28 cellular contexts compared by ENCODE assay signal in genomic region chr6:148445116-148445515, GRCh38.
A peak's percentile ranks its signal among the peaks of the same experiment; 100 is the strongest.
DNase-seq lines count a peak whose midpoint lies in the region; ATAC-seq and TF ChIP-seq lines count a peak whose summit lies in the region.
"Had no signal": no experiment of that assay in that cellular context is flagged by ENCODE, and none has a peak within 500 bp of the region (broad histone marks: within the 10 kb centered on the region; RNA-seq: fewer than 3 reads in every experiment).

No MANE protein-coding gene starts in this region.

- no peaks in the 10 kb centered on the region for H3K9me3 ChIP-seq in SJSA1 (replicated peaks)
- H3K9me3 ChIP-seq: ascending aorta; BLaER1 treated with 17β-estradiol and CSF1 and Interleukin-3, amounts not matched to agents 10 nM and 100 nM; neutrophil; suprapubic skin had no signal

- H3K27me3 Mint-ChIP-seq in GM23338 (ENCODE audit: insufficient read depth, low read depth, poor library complexity) (peaks cover 5% of the 10 kb centered on the region), osteocyte (ENCODE audit: unreplicated experiment) (no peaks in the 10 kb centered on the region)
- peaks cover 27 to 38% of the 10 kb centered on the region in 2 donors for H3K27me3 Mint-ChIP-seq in stimulated activated naive B cell treated with anti-CD40 and anti-IgM and Interleukin-4, amounts not matched to agents 10 μg/mL and 1 μg/mL and 100 μg/mL, for 72 hours

- H3K9me2 ChIP-seq in GM23338 (ENCODE audit: insufficient read depth), result no peaks in the 10 kb centered on the region

- H3K4me3 Mint-ChIP-seq in GM23338 (no peak overlapping the region), osteocyte (ENCODE audit: unreplicated experiment) (no peak overlapping the region)
- no peak overlapping the region for H3K4me3 Mint-ChIP-seq in stimulated activated naive B cell treated with anti-CD40 and anti-IgM and Interleukin-4, amounts not matched to agents 10 μg/mL and 1 μg/mL and 100 μg/mL, for 72 hours
- H3K4me3 Mint-ChIP-seq: activated CD4-positive, alpha-beta memory T cell treated with anti-CD3 and anti-CD28 coated beads, Interleukin-2, amount 10 ng/mL, durations not matched to agents 7 days and 5 days; activated naive CD8-positive, alpha-beta T cell treated with anti-CD3 and anti-CD28 coated beads for 36 hours; stimulated activated effector memory CD8-positive, alpha-beta T cell treated with anti-CD3 and anti-CD28 coated beads, Interleukin-12 subunit alpha, Interleukin-12 subunit beta, amount 100 ng/mL, for 72 hours; T-cell had no signal

- H3K9me3 Mint-ChIP-seq in GM23338, result no peaks in the 10 kb centered on the region
- H3K9me3 Mint-ChIP-seq in osteocyte (ENCODE audit: unreplicated experiment), result no peaks in the 10 kb centered on the region
- H3K9me3 Mint-ChIP-seq in stimulated activated naive B cell treated with anti-CD40 and anti-IgM and Interleukin-4, amounts not matched to agents 10 μg/mL and 1 μg/mL and 100 μg/mL, for 72 hours, result no peaks in the 10 kb centered on the region
- H3K9me3 Mint-ChIP-seq: activated CD4-positive, alpha-beta memory T cell treated with anti-CD3 and anti-CD28 coated beads, Interleukin-2, amount 10 ng/mL, durations not matched to agents 7 days and 5 days; activated naive CD8-positive, alpha-beta T cell treated with anti-CD3 and anti-CD28 coated beads for 36 hours; stimulated activated effector memory CD8-positive, alpha-beta T cell treated with anti-CD3 and anti-CD28 coated beads, Interleukin-12 subunit alpha, Interleukin-12 subunit beta, amount 100 ng/mL, for 72 hours; T-cell had no signal

- H3K27ac ChIP-seq in GM23338 (ENCODE audit: low read depth) (peak overlapping the region; percentile 35; the same call in 1 of the 2 replicates), SJSA1 (0 out of 2 replicates have a peak overlapping the region, but pooled peaks have one; percentile 15), epithelial cell of prostate (peak overlapping the region; percentile 63)
- H3K27ac ChIP-seq: BLaER1 treated with 17β-estradiol and CSF1 and Interleukin-3, amounts not matched to agents 10 nM and 100 nM; neutrophil; suprapubic skin had no signal

- H3K4me2 ChIP-seq in GM23338, result 0 out of 2 replicates have a peak overlapping the region, but pooled peaks have one; percentile 38
- H3K4me2 ChIP-seq: BLaER1 treated with 17β-estradiol and CSF1 and Interleukin-3, amounts not matched to agents 10 nM and 100 nM had no signal

- no peak for ATAC-seq in GM23338
- no peak for ATAC-seq in stimulated activated naive B cell treated with anti-CD40 and anti-IgM and Interleukin-4, amounts not matched to agents 10 μg/mL and 1 μg/mL and 100 μg/mL, for 72 hours (replicated peaks)
- ATAC-seq: activated CD4-positive, CD25-positive, alpha-beta regulatory T cell treated with anti-CD3 and anti-CD28 coated beads, Interleukin-2, amount 50 U/mL, for 24 hours; GM12878; stimulated activated effector memory CD8-positive, alpha-beta T cell treated with anti-CD3 and anti-CD28 coated beads, Interleukin-12 subunit alpha, Interleukin-12 subunit beta, amount 100 ng/mL, for 72 hours; T-cell had no signal

- intact Hi-C loops in head of caudate nucleus (cut with DNase I), result no loop called here

- H3K4me3 ChIP-seq in GM23338 (no peak overlapping the region), SJSA1 (no peak overlapping the region)
- H3K4me3 ChIP-seq: ascending aorta; BLaER1 treated with 17β-estradiol and CSF1 and Interleukin-3, amounts not matched to agents 10 nM and 100 nM; GM12878; suprapubic skin had no signal

- H3K36me3 ChIP-seq in GM23338 (ENCODE audit: insufficient read depth) (no peaks in the 10 kb centered on the region), SJSA1 (no peaks in the 10 kb centered on the region)
- H3K36me3 ChIP-seq: neutrophil had no signal

- H3F3A ChIP-seq in GM23338 (replicated peaks; ENCODE audit: low read depth), result no peaks in the 10 kb centered on the region

- no peaks in the 10 kb centered on the region for H3K27me3 ChIP-seq in GM23338 (ENCODE audit: insufficient read depth)
- H3K27me3 ChIP-seq in SJSA1 (replicated peaks), result no peaks in the 10 kb centered on the region
- H3K27me3 ChIP-seq: ascending aorta, suprapubic skin had no signal

- no peaks in the 10 kb centered on the region for H3K79me2 ChIP-seq in GM23338 (replicated peaks; ENCODE audit: insufficient read depth)

- TF ChIP-seq CTCF in GM23338 (conservative IDR thresholded peaks at IDR 0.05; ENCODE audit: low read depth in 2 of 2), result no peak
- TF ChIP-seq CTCF in osteocyte (IDR thresholded peaks at IDR 0.05), result no peak

- no peak overlapping the region for H2AFZ ChIP-seq in GM23338

- H3K36me3 Mint-ChIP-seq in GM23338 (ENCODE audit: low read depth), result peaks cover 3% of the 10 kb centered on the region
- H3K36me3 Mint-ChIP-seq in osteocyte (ENCODE audit: unreplicated experiment), result peaks cover 18% of the 10 kb centered on the region
- H3K36me3 Mint-ChIP-seq in stimulated activated naive B cell treated with anti-CD40 and anti-IgM and Interleukin-4, amounts not matched to agents 10 μg/mL and 1 μg/mL and 100 μg/mL, for 72 hours, result no peaks in the 10 kb centered on the region
- H3K36me3 Mint-ChIP-seq: activated naive CD8-positive, alpha-beta T cell treated with anti-CD3 and anti-CD28 coated beads for 36 hours; stimulated activated effector memory CD8-positive, alpha-beta T cell treated with anti-CD3 and anti-CD28 coated beads, Interleukin-12 subunit alpha, Interleukin-12 subunit beta, amount 100 ng/mL, for 72 hours; T-cell had no signal

- peaks cover 63% of the 10 kb centered on the region for H3K4me1 Mint-ChIP-seq in GM23338
- H3K4me1 Mint-ChIP-seq in osteocyte (ENCODE audit: unreplicated experiment), result peaks cover 62% of the 10 kb centered on the region
- H3K4me1 Mint-ChIP-seq in stimulated activated naive B cell treated with anti-CD40 and anti-IgM and Interleukin-4, amounts not matched to agents 10 μg/mL and 1 μg/mL and 100 μg/mL, for 72 hours, result peaks cover 15 to 17% of the 10 kb centered on the region in 2 donors

- DNase-seq in GM23338 (ENCODE audit: low spot score), result no peak
- DNase-seq in SJSA1 (ENCODE audit: low read depth in 1 of 2, low spot score in 2 of 2), result no peak
- no peak for DNase-seq in epithelial cell of prostate (ENCODE audit: low read depth, low spot score)
- no peak for DNase-seq in osteocyte (ENCODE audit: extremely low spot score, unreplicated experiment)
- DNase-seq in stimulated activated naive B cell treated with anti-CD40 and anti-IgM and Interleukin-4, amounts not matched to agents 10 μg/mL and 1 μg/mL and 100 μg/mL, for 72 hours, result no peak
- no peak for DNase-seq in NCI-H1105 (lab: John Stamatoyannopoulos, UW)
- DNase-seq in head of caudate nucleus, result no peak
- no peak for DNase-seq in NCI-H128 (lab: John Stamatoyannopoulos, UW; ENCODE audit: unreplicated experiment)
- DNase-seq: activated CD4-positive, alpha-beta memory T cell treated with anti-CD3 and anti-CD28 coated beads, Interleukin-2, amount 10 ng/mL, durations not matched to agents 7 days and 5 days; activated naive CD8-positive, alpha-beta T cell treated with anti-CD3 and anti-CD28 coated beads for 36 hours; COR-L47; DMS79 treated with DMSO at 0.1 percent for 48 hours; effector CD4-positive, alpha-beta T cell; kidney glomerular epithelial cell; NCI-H1105 treated with DMSO at 0.1 percent for 48 hours; NCI-H2081 treated with DMSO at 0.1 percent for 48 hours; NCI-H345; NCI-H774; SHP77 treated with DMSO at 0.1 percent for 48 hours; small intestine; T-cell had no signal

- no peaks in the 10 kb centered on the region for H4K20me1 ChIP-seq in GM23338 (replicated peaks; ENCODE audit: insufficient read depth)
- H4K20me1 ChIP-seq: BLaER1 treated with 17β-estradiol and CSF1 and Interleukin-3, amounts not matched to agents 10 nM and 100 nM had no signal

- H3K4me1 ChIP-seq in GM23338 (ENCODE audit: insufficient read depth) (peaks cover 45% of the 10 kb centered on the region), SJSA1 (replicated peaks) (peaks cover 56% of the 10 kb centered on the region)

- H3K27ac Mint-ChIP-seq in GM23338 (no peak overlapping the region), osteocyte (ENCODE audit: unreplicated experiment) (peak overlapping the region; percentile 75)
- no peak overlapping the region for H3K27ac Mint-ChIP-seq in stimulated activated naive B cell treated with anti-CD40 and anti-IgM and Interleukin-4, amounts not matched to agents 10 μg/mL and 1 μg/mL and 100 μg/mL, for 72 hours
- H3K27ac Mint-ChIP-seq: activated CD4-positive, alpha-beta memory T cell treated with anti-CD3 and anti-CD28 coated beads, Interleukin-2, amount 10 ng/mL, durations not matched to agents 7 days and 5 days; activated naive CD8-positive, alpha-beta T cell treated with anti-CD3 and anti-CD28 coated beads for 36 hours; stimulated activated effector memory CD8-positive, alpha-beta T cell treated with anti-CD3 and anti-CD28 coated beads, Interleukin-12 subunit alpha, Interleukin-12 subunit beta, amount 100 ng/mL, for 72 hours; T-cell had no signal

TF ChIP-seq in GM23338, 12 proteins besides CTCF, POLR2A, EP300 and RAD21 (continues in another document):
- no peak for TF ChIP-seq ETS1 (IDR thresholded peaks at IDR 0.05)
- no peak for TF ChIP-seq POLR2AphosphoS5 (IDR thresholded peaks at IDR 0.05; ENCODE audit: low read depth)
- no peak for TF ChIP-seq ZNF331 (CRISPR knock-in tag; IDR thresholded peaks at IDR 0.05; ENCODE audit: low read depth)
- TF ChIP-seq ZNF114 (CRISPR knock-in tag; IDR thresholded peaks at IDR 0.05), result no peak
- no peak for TF ChIP-seq EZH2 (IDR thresholded peaks at IDR 0.05; ENCODE audit: low read depth, unreplicated experiment)
- TF ChIP-seq STAT1 (IDR thresholded peaks at IDR 0.05; ENCODE audit: unreplicated experiment), result no peak
- no peak for TF ChIP-seq JUNB (IDR thresholded peaks at IDR 0.05; ENCODE audit: unreplicated experiment)
